Comparison of ENCODE assay signal across 1 cellular context in the genomic region with DNA sequence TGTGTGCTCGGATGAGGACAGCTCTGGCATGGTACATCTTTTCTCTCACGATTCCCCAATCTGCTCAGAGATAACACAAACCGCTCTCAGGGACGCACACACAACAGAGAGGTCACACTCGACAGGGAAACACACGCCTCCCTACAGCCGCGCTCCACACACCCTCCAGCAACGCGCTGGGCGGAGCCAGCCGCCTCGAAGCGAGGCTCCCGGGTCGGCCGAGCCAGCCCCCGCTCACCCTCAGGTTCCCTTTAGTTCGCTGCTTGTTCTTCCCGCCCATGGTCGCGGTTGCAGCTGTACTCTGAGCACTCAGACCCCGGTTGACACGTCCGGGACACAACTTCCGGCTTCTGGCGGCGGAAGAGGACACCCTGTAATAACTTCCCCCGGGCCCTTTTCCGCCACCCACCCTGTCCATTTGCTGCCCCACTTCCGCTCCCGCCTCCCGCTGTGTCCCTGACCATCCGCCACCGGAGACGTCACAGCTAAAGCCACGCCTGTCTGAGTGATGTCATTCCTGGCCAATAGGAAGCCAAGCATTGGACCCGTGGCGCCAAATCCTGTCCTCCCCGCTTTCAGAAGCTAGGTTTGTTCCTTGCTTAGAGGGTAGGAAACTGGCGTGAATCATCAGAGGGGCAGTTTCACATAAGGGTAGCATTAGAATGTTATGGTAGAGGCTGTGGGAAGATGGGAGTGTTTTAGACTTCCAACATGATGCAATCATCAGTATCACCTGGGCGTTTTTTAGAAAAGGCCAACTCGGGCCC.
TF ChIP-seq lines count a peak whose summit lies in the region.

A gene with protein sequence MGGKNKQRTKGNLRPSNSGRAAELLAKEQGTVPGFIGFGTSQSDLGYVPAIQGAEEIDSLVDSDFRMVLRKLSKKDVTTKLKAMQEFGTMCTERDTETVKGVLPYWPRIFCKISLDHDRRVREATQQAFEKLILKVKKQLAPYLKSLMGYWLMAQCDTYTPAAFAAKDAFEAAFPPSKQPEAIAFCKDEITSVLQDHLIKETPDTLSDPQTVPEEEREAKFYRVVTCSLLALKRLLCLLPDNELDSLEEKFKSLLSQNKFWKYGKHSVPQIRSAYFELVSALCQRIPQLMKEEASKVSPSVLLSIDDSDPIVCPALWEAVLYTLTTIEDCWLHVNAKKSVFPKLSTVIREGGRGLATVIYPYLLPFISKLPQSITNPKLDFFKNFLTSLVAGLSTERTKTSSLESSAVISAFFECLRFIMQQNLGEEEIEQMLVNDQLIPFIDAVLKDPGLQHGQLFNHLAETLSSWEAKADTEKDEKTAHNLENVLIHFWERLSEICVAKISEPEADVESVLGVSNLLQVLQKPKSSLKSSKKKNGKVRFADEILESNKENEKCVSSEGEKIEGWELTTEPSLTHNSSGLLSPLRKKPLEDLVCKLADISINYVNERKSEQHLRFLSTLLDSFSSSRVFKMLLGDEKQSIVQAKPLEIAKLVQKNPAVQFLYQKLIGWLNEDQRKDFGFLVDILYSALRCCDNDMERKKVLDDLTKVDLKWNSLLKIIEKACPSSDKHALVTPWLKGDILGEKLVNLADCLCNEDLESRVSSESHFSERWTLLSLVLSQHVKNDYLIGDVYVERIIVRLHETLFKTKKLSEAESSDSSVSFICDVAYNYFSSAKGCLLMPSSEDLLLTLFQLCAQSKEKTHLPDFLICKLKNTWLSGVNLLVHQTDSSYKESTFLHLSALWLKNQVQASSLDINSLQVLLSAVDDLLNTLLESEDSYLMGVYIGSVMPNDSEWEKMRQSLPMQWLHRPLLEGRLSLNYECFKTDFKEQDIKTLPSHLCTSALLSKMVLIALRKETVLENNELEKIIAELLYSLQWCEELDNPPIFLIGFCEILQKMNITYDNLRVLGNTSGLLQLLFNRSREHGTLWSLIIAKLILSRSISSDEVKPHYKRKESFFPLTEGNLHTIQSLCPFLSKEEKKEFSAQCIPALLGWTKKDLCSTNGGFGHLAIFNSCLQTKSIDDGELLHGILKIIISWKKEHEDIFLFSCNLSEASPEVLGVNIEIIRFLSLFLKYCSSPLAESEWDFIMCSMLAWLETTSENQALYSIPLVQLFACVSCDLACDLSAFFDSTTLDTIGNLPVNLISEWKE (N-terminal part only) (minus strand): TSS at position 352 of the 767 bp plus-strand sequence. CDS start 72 bp downstream, at position 280.

TF ChIP-seq in GM12878, 131 proteins besides CTCF, POLR2A, EP300 and RAD21 (continued from another document):
- TF ChIP-seq, protein P1, sequence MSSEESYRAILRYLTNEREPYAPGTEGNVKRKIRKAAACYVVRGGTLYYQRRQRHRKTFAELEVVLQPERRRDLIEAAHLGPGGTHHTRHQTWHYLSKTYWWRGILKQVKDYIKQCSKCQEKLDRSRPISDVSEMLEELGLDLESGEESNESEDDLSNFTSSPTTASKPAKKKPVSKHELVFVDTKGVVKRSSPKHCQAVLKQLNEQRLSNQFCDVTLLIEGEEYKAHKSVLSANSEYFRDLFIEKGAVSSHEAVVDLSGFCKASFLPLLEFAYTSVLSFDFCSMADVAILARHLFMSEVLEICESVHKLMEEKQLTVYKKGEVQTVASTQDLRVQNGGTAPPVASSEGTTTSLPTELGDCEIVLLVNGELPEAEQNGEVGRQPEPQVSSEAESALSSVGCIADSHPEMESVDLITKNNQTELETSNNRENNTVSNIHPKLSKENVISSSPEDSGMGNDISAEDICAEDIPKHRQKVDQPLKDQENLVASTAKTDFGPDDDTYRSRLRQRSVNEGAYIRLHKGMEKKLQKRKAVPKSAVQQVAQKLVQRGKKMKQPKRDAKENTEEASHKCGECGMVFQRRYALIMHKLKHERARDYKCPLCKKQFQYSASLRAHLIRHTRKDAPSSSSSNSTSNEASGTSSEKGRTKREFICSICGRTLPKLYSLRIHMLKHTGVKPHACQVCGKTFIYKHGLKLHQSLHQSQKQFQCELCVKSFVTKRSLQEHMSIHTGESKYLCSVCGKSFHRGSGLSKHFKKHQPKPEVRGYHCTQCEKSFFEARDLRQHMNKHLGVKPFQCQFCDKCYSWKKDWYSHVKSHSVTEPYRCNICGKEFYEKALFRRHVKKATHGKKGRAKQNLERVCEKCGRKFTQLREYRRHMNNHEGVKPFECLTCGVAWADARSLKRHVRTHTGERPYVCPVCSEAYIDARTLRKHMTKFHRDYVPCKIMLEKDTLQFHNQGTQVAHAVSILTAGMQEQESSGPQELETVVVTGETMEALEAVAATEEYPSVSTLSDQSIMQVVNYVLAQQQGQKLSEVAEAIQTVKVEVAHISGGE (CRISPR knock-in tag; IDR thresholded peaks at IDR 0.05) = peak; percentile 90
- no peak for TF ChIP-seq TBL1XR1 (IDR thresholded peaks at IDR 0.05; ENCODE audit: low read depth, low read length)
- TF ChIP-seq MTA2 (IDR thresholded peaks at IDR 0.05; ENCODE audit: low read depth) = no peak
- peak; percentile 68 for TF ChIP-seq POLR2AphosphoS2 (IDR thresholded peaks at IDR 0.05; ENCODE audit: low read depth, low read length)
- TF ChIP-seq TARDBP (IDR thresholded peaks at IDR 0.05; ENCODE audit: borderline replicate concordance) = peak; percentile 90
- TF ChIP-seq IRF4 (IDR thresholded peaks at IDR 0.05; ENCODE audit: low read depth, low read length) = 0 out of 2 replicates have a peak, but pooled peaks have one; percentile 13
- no peak for TF ChIP-seq NR2F1 (conservative IDR thresholded peaks at IDR 0.05)
- 0 out of 2 replicates have a peak, but pooled peaks have one; percentile 8 for TF ChIP-seq ZNF384 (IDR thresholded peaks at IDR 0.05; ENCODE audit: borderline replicate concordance, low read depth, low read length)
- TF ChIP-seq, protein P2, sequence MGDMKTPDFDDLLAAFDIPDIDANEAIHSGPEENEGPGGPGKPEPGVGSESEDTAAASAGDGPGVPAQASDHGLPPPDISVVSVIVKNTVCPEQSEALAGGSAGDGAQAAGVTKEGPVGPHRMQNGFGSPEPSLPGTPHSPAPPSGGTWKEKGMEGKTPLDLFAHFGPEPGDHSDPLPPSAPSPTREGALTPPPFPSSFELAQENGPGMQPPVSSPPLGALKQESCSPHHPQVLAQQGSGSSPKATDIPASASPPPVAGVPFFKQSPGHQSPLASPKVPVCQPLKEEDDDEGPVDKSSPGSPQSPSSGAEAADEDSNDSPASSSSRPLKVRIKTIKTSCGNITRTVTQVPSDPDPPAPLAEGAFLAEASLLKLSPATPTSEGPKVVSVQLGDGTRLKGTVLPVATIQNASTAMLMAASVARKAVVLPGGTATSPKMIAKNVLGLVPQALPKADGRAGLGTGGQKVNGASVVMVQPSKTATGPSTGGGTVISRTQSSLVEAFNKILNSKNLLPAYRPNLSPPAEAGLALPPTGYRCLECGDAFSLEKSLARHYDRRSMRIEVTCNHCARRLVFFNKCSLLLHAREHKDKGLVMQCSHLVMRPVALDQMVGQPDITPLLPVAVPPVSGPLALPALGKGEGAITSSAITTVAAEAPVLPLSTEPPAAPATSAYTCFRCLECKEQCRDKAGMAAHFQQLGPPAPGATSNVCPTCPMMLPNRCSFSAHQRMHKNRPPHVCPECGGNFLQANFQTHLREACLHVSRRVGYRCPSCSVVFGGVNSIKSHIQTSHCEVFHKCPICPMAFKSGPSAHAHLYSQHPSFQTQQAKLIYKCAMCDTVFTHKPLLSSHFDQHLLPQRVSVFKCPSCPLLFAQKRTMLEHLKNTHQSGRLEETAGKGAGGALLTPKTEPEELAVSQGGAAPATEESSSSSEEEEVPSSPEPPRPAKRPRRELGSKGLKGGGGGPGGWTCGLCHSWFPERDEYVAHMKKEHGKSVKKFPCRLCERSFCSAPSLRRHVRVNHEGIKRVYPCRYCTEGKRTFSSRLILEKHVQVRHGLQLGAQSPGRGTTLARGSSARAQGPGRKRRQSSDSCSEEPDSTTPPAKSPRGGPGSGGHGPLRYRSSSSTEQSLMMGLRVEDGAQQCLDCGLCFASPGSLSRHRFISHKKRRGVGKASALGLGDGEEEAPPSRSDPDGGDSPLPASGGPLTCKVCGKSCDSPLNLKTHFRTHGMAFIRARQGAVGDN (IDR thresholded peaks at IDR 0.05) = 0 out of 2 replicates have a peak, but pooled peaks have one; percentile 29
- TF ChIP-seq TAF1 (IDR thresholded peaks at IDR 0.05; ENCODE audit: borderline replicate concordance, low read depth, low read length) = peak; percentile 63
- TF ChIP-seq ZNF274 (IDR thresholded peaks at IDR 0.05; ENCODE audit: insufficient read depth, insufficient read length) = no peak
- TF ChIP-seq FOXK2 (IDR thresholded peaks at IDR 0.05) = peak; percentile 76
- no peak for TF ChIP-seq KDM1A (IDR thresholded peaks at IDR 0.05; ENCODE audit: borderline replicate concordance)
